Comparison of ENCODE assay signal across 8 cellular contexts in genomic region chr18:62329676-62330454, GRCh38. TPM values are rescaled to one million over a fixed set of nuclear protein-coding genes. Genes with fewer than 3 reads are reported as not detected.
DNase-seq lines count a peak whose midpoint lies in the region; ATAC-seq, FAIRE-seq and TF ChIP-seq lines count a peak whose summit lies in the region.

No MANE protein-coding gene starts in this region.

- no peaks in the 10 kb centered on the region for H3K36me3 ChIP-seq in Loucy (ENCODE audit: insufficient read depth, low read length)
- H3K36me3 ChIP-seq in bronchial epithelial cell (ENCODE audit: control insufficient read depth, insufficient read depth, low read length) = no peaks in the 10 kb centered on the region
- H3K36me3 ChIP-seq in mucosa of stomach (ENCODE audit: control insufficient read depth, insufficient read depth, low read length) = no peaks in the 10 kb centered on the region

- no peak for TF ChIP-seq CTCF in Loucy (conservative IDR thresholded peaks at IDR 0.05; ENCODE audit: low read length)
- TF ChIP-seq CTCF in bronchial epithelial cell (IDR thresholded peaks at IDR 0.05; ENCODE audit: insufficient read depth, low read length, severe bottlenecking) = no peak

- H3K4me3 ChIP-seq in Loucy (ENCODE audit: low read length, poor library complexity, severe bottlenecking) (no peak overlapping the region), bronchial epithelial cell (ENCODE audit: low read depth, low read length) (no peak overlapping the region), mucosa of stomach (ENCODE audit: low read length) (no peak overlapping the region)

- no peaks in the 10 kb centered on the region for H3K9me2 ChIP-seq in Loucy (replicated peaks; ENCODE audit: low read depth, low read length)

- H3K27me3 ChIP-seq in Loucy (ENCODE audit: insufficient read depth, low read length, poor library complexity, severe bottlenecking) (no peaks in the 10 kb centered on the region), bronchial epithelial cell (ENCODE audit: control insufficient read depth, insufficient read depth, low read length) (no peaks in the 10 kb centered on the region), mucosa of stomach (ENCODE audit: control insufficient read depth, insufficient read depth, low read length) (peaks cover 24% of the 10 kb centered on the region)

- intact Hi-C loops in sciatic nerve (cut with DNase I) = no loop called here

- H3K9me3 ChIP-seq in Loucy (ENCODE audit: insufficient read depth, low read depth, low read length) = no peaks in the 10 kb centered on the region
- no peaks in the 10 kb centered on the region for H3K9me3 ChIP-seq in mucosa of stomach (ENCODE audit: control insufficient read depth, low read length)

- no peaks in the 10 kb centered on the region for H3K79me2 ChIP-seq in Loucy (ENCODE audit: insufficient read depth, low read length)

- ATAC-seq in HG02571 (IDR thresholded peaks at IDR 0.05; ENCODE audit: unreplicated experiment) = no peak
- ATAC-seq in sciatic nerve = no peak

- peak; percentile 58 for FAIRE-seq in bronchial epithelial cell (lab: Jason Lieb, UNC)

- no peak overlapping the region for H2AFZ ChIP-seq in Loucy (ENCODE audit: low read length)

- H3K4me2 ChIP-seq in Loucy (ENCODE audit: low read depth, low read length, poor library complexity, severe bottlenecking) = peak overlapping the region; percentile 27

- peak; percentile 82 for DNase-seq in DMS53 (lab: John Stamatoyannopoulos, UW)
- DNase-seq in bronchial epithelial cell (ENCODE audit: low read depth) = peak; percentile 59
- no peak for DNase-seq in sciatic nerve (ENCODE audit: low spot score)
- DNase-seq in occipital lobe (lab: John Stamatoyannopoulos, UW) = no peak
- no peak for DNase-seq in retina

- no peaks in the 10 kb centered on the region for H3F3A ChIP-seq in Loucy (ENCODE audit: low read depth)

- no peaks in the 10 kb centered on the region for H4K20me1 ChIP-seq in Loucy (ENCODE audit: insufficient read depth, low read length, poor library complexity, severe bottlenecking)

- H3K4me1 ChIP-seq in Loucy (ENCODE audit: insufficient read depth, low read length, poor library complexity, severe bottlenecking) (peaks cover 41% of the 10 kb centered on the region), mucosa of stomach (ENCODE audit: control insufficient read depth, insufficient read depth, low read length) (peaks cover 74% of the 10 kb centered on the region)

- H3K9ac ChIP-seq in Loucy (ENCODE audit: low read depth, low read length, poor library complexity, severe bottlenecking) (no peak overlapping the region), mucosa of stomach (ENCODE audit: low read length) (peak overlapping the region; percentile 12)

RNA-seq across cellular contexts. Expression of gene TNFRSF11A, which starts 4.8 kb away (rescaled TPM):
- under 0.01 and 1.2 TPM in 2 replicates for total RNA-seq in bronchial epithelial cell
- 2.7 TPM for total RNA-seq in sciatic nerve
- total RNA-seq in occipital lobe = 1.6 TPM

Comparison
In these comparisons a context has a peak if more than half of its experiments do, and no peak if none do; other contexts are left out.
1. DNase-seq: peak in DMS53 (single experiment) and bronchial epithelial cell (single experiment); none in sciatic nerve (single experiment), occipital lobe (single experiment) and retina (single experiment).